ENCODE assay signal across 1 cellular context in genomic region chr15:88563638-88564037, GRCh38.
TF ChIP-seq lines count a peak whose summit lies in the region.

No MANE protein-coding gene starts in this region.

TF ChIP-seq in K562, 482 proteins besides CTCF, POLR2A, EP300 and RAD21 (continued from another document and continues in another):
- TF ChIP-seq ZHX1 (conservative IDR thresholded peaks at IDR 0.05; ENCODE audit: low read length) (no peak), PKNOX1 (IDR thresholded peaks at IDR 0.05) (peak; percentile 60; the same call in 1 of the 2 replicates), SRSF3 (IDR thresholded peaks at IDR 0.05; ENCODE audit: insufficient read depth, low read length) (no peak), MAFF (IDR thresholded peaks at IDR 0.05; ENCODE audit: low read length) (no peak), NFYB (IDR thresholded peaks at IDR 0.05; ENCODE audit: extremely low read depth, insufficient read length) (no peak), IRF1 (CRISPR knock-in tag; IDR thresholded peaks at IDR 0.05; ENCODE audit: borderline replicate concordance) (no peak), NELFE (IDR thresholded peaks at IDR 0.05; ENCODE audit: insufficient read depth, insufficient read length) (no peak), ZBED1 (IDR thresholded peaks at IDR 0.05) (no peak), HMG20A (CRISPR knock-in tag; conservative IDR thresholded peaks at IDR 0.05) (no peak), GTF2A2 (tag; IDR thresholded peaks at IDR 0.05) (no peak), ZNF512 (tag; IDR thresholded peaks at IDR 0.05) (no peak), GTF2E2 (tag; IDR thresholded peaks at IDR 0.05) (no peak), CBFA2T3 (IDR thresholded peaks at IDR 0.05) (peak; percentile 77), WHSC1 (IDR thresholded peaks at IDR 0.05; ENCODE audit: low read length) (no peak), E2F3 (CRISPR knock-in tag; IDR thresholded peaks at IDR 0.05) (no peak), ATF2 (CRISPR knock-in tag; IDR thresholded peaks at IDR 0.05) (no peak), SRSF1 (IDR thresholded peaks at IDR 0.05; ENCODE audit: low read depth, low read length) (no peak), ZNF398 (CRISPR knock-in tag; IDR thresholded peaks at IDR 0.05) (no peak), MBD2 (IDR thresholded peaks at IDR 0.05; ENCODE audit: borderline replicate concordance, low read depth) (0 out of 2 replicates have a peak, but pooled peaks have one; percentile 43), ZSCAN32 (CRISPR knock-in tag; IDR thresholded peaks at IDR 0.05) (no peak), ZNF436 (CRISPR knock-in tag; IDR thresholded peaks at IDR 0.05) (no peak), DMBX1 (CRISPR knock-in tag; IDR thresholded peaks at IDR 0.05; ENCODE audit: borderline replicate concordance) (no peak), KLF10 (CRISPR knock-in tag; IDR thresholded peaks at IDR 0.05) (no peak), ZNF592 (IDR thresholded peaks at IDR 0.05) (no peak), ETV5 (CRISPR knock-in tag; IDR thresholded peaks at IDR 0.05; ENCODE audit: low read depth) (0 out of 2 replicates have a peak, but pooled peaks have one; percentile 58), ETS1 (conservative IDR thresholded peaks at IDR 0.05; ENCODE audit: control insufficient read depth, low read depth, low read length) (no peak), SREBF1 (IDR thresholded peaks at IDR 0.05; ENCODE audit: borderline replicate concordance, low read depth, low read length) (no peak), CSDE1 (IDR thresholded peaks at IDR 0.05) (no peak), ZNF274 (IDR thresholded peaks at IDR 0.05; ENCODE audit: borderline replicate concordance, low read depth, low read length) (no peak), SMARCE1 (IDR thresholded peaks at IDR 0.05) (peak; percentile 80), E2F5 (CRISPR knock-in tag; IDR thresholded peaks at IDR 0.05) (no peak), PRDM10 (IDR thresholded peaks at IDR 0.05; ENCODE audit: partially characterized antibody) (no peak), ZC3H11A (IDR thresholded peaks at IDR 0.05; ENCODE audit: low read depth, low read length) (no peak), ZNF583 (CRISPR knock-in tag; IDR thresholded peaks at IDR 0.05) (no peak), MCM7 (IDR thresholded peaks at IDR 0.05) (no peak), MTA3 (IDR thresholded peaks at IDR 0.05; ENCODE audit: borderline replicate concordance) (peak; percentile 56), CHD1 (IDR thresholded peaks at IDR 0.05; ENCODE audit: low read length) (no peak), IRF2 (CRISPR knock-in tag; IDR thresholded peaks at IDR 0.05) (no peak), ZKSCAN1 (IDR thresholded peaks at IDR 0.05; ENCODE audit: low read depth, low read length) (no peak), MCM2 (IDR thresholded peaks at IDR 0.05; ENCODE audit: low read depth) (no peak), CBX2 (IDR thresholded peaks at IDR 0.05; ENCODE audit: insufficient read depth, low read length, poor library complexity, severe bottlenecking) (no peak), THRA (IDR thresholded peaks at IDR 0.05) (no peak)
